10 cellular contexts compared by ENCODE assay signal in genomic region chr6:157456524-157456829, GRCh38.
A peak's percentile ranks its signal among the peaks of the same experiment; 100 is the strongest.
DNase-seq lines count a peak whose midpoint lies in the region; ATAC-seq lines count a peak whose summit lies in the region.
"Had no signal": no experiment of that assay in that cellular context is flagged by ENCODE, and none has a peak within 500 bp of the region (broad histone marks: within the 10 kb centered on the region; RNA-seq: fewer than 3 reads in every experiment).

No MANE protein-coding gene starts in this region.

- H3K4me3 Mint-ChIP-seq in activated naive CD4-positive, alpha-beta T cell treated with anti-CD3 and anti-CD28 coated beads for 36 hours = no peak overlapping the region
- H3K4me3 Mint-ChIP-seq in activated T-helper 17 cell treated with anti-CD3 and anti-CD28 coated beads, Interleukin-2, amount 50 U/mL, for 72 hours = peak overlapping the region; percentile 52

- peak; percentile 46 for ATAC-seq in HG03066 (IDR thresholded peaks at IDR 0.05; ENCODE audit: low read depth, unreplicated experiment)
- peak; percentile 18 for ATAC-seq in activated T-helper 17 cell treated with anti-CD3 and anti-CD28 coated beads, Interleukin-2, amount 50 U/mL, for 72 hours (replicated peaks)
- ATAC-seq in right cardiac atrium = no peak
- ATAC-seq: HepG2 had no signal

- no peak overlapping the region for H3K4me3 ChIP-seq in right cardiac atrium (ENCODE audit: low read length)

- peak overlapping the region; percentile 84 for H3K27ac ChIP-seq in substantia nigra (ENCODE audit: low read depth, low read length, poor library complexity, severe bottlenecking)
- H3K27ac ChIP-seq in right cardiac atrium (ENCODE audit: low read length) = no peak overlapping the region

- DNase-seq in activated naive CD4-positive, alpha-beta T cell treated with anti-CD3 and anti-CD28 coated beads for 36 hours = peak; percentile 44
- no peak for DNase-seq in activated naive CD4-positive, alpha-beta T cell treated with anti-CD3 and anti-CD28 coated beads, Interleukin-2, amount 50 U/mL, for 16 hours
- DNase-seq in substantia nigra (lab: John Stamatoyannopoulos, UW) (no peak), right cardiac atrium (no peak), COR-L47 (lab: John Stamatoyannopoulos, UW) (no peak)
- DNase-seq in NK-92 treated with Interleukin-12 subunit alpha and Interleukin-12 subunit beta, amount 100 ng/mL, for 24 hours (lab: John Stamatoyannopoulos, UW) = no peak
- DNase-seq: Right ventricle myocardium superior had no signal

- H3K9me3 Mint-ChIP-seq in activated naive CD4-positive, alpha-beta T cell treated with anti-CD3 and anti-CD28 coated beads for 36 hours = no peaks in the 10 kb centered on the region
- no peaks in the 10 kb centered on the region for H3K9me3 Mint-ChIP-seq in activated T-helper 17 cell treated with anti-CD3 and anti-CD28 coated beads, Interleukin-2, amount 50 U/mL, for 72 hours

- 71% methylated on average over 4 of the region's 4 CpGs for WGBS in right cardiac atrium

- no peaks in the 10 kb centered on the region for H3K36me3 Mint-ChIP-seq in activated naive CD4-positive, alpha-beta T cell treated with anti-CD3 and anti-CD28 coated beads for 36 hours (ENCODE audit: low read depth)
- H3K36me3 Mint-ChIP-seq in activated T-helper 17 cell treated with anti-CD3 and anti-CD28 coated beads, Interleukin-2, amount 50 U/mL, for 72 hours (ENCODE audit: low read depth) = no peaks in the 10 kb centered on the region

- intact Hi-C loops in activated naive CD4-positive, alpha-beta T cell treated with anti-CD3 and anti-CD28 coated beads for 36 hours (cut with micrococcal nuclease) = no loop called here
- intact Hi-C loops in right cardiac atrium (cut with DNase I) = no loop called here

- no peaks in the 10 kb centered on the region for H3K27me3 ChIP-seq in right cardiac atrium (ENCODE audit: control insufficient read depth, insufficient read depth)

- CTCF ChIA-PET in activated naive CD4-positive, alpha-beta T cell treated with anti-CD3 and anti-CD28 coated beads for 36 hours (lab: Charles Lee) = interaction anchor here (0.5 to 1.1 kb wide), 2 partner anchors 26 to 111 kb away, joined by 3 read pairs; no protein-coding TSS in a partner anchor

- no peaks in the 10 kb centered on the region for H3K9me3 ChIP-seq in right cardiac atrium (ENCODE audit: control insufficient read depth, low read length)

- no peak overlapping the region for H3K27ac Mint-ChIP-seq in activated naive CD4-positive, alpha-beta T cell treated with anti-CD3 and anti-CD28 coated beads for 36 hours
- peak overlapping the region; percentile 92 for H3K27ac Mint-ChIP-seq in activated T-helper 17 cell treated with anti-CD3 and anti-CD28 coated beads, Interleukin-2, amount 50 U/mL, for 72 hours

- H3K4me1 ChIP-seq in right cardiac atrium (ENCODE audit: control insufficient read depth, insufficient read depth, low read length) = peaks cover 15% of the 10 kb centered on the region

- peaks cover 2% of the 10 kb centered on the region for H3K27me3 Mint-ChIP-seq in activated naive CD4-positive, alpha-beta T cell treated with anti-CD3 and anti-CD28 coated beads for 36 hours (ENCODE audit: low read depth)
- no peaks in the 10 kb centered on the region for H3K27me3 Mint-ChIP-seq in activated T-helper 17 cell treated with anti-CD3 and anti-CD28 coated beads, Interleukin-2, amount 50 U/mL, for 72 hours

- peaks cover 30% of the 10 kb centered on the region for H3K4me1 Mint-ChIP-seq in activated naive CD4-positive, alpha-beta T cell treated with anti-CD3 and anti-CD28 coated beads for 36 hours (ENCODE audit: low read depth)
- peaks cover 21% of the 10 kb centered on the region for H3K4me1 Mint-ChIP-seq in activated T-helper 17 cell treated with anti-CD3 and anti-CD28 coated beads, Interleukin-2, amount 50 U/mL, for 72 hours

Comparison
In these comparisons a context has a peak if more than half of its experiments do, and no peak if none do; other contexts are left out.
1. ATAC-seq: peak in HG03066 (single experiment) and activated T-helper 17 cell treated with anti-CD3 and anti-CD28 coated beads, Interleukin-2, amount 50 U/mL, for 72 hours (single experiment); none in right cardiac atrium (0 of 2).